ENCODE assay signal across 18 cellular contexts in genomic region chr2:56580242-56580641, GRCh38.
DNase-seq lines count a peak whose midpoint lies in the region; ATAC-seq, FAIRE-seq and TF ChIP-seq lines count a peak whose summit lies in the region.
"Had no signal": no experiment of that assay in that cellular context is flagged by ENCODE, and none has a peak within 500 bp of the region (broad histone marks: within the 10 kb centered on the region; RNA-seq: fewer than 3 reads in every experiment).

No MANE protein-coding gene starts in this region.

- no peak overlapping the region for H3K4me3 ChIP-seq in SJSA1
- H3K4me3 ChIP-seq in fibroblast of the aortic adventitia (ENCODE audit: low read depth, low read length): no peak overlapping the region
- H3K4me3 ChIP-seq in skeletal muscle satellite cell (ENCODE audit: low read length): no peak overlapping the region
- H3K4me3 ChIP-seq in gastrocnemius medialis: no peak overlapping the region
- H3K4me3 ChIP-seq: ascending aorta, right atrium auricular region had no signal

- TF ChIP-seq POLR2A in H54 (IDR thresholded peaks at IDR 0.05; ENCODE audit: low read depth, low read length) (no peak), gastrocnemius medialis (IDR thresholded peaks at IDR 0.05) (no peak), GM12891 (IDR thresholded peaks at IDR 0.05; ENCODE audit: low read depth, low read length) (no peak)

- H3K36me3 ChIP-seq in SJSA1 (no peaks in the 10 kb centered on the region), skeletal muscle satellite cell (ENCODE audit: insufficient read depth, low read length) (no peaks in the 10 kb centered on the region), gastrocnemius medialis (no peaks in the 10 kb centered on the region)
- H3K36me3 ChIP-seq: ascending aorta, right atrium auricular region had no signal

- TF ChIP-seq CTCF in fibroblast of the aortic adventitia (IDR thresholded peaks at IDR 0.05; ENCODE audit: insufficient read depth, low read length) (no peak), gastrocnemius medialis (IDR thresholded peaks at IDR 0.05 in 4 of 5, conservative IDR thresholded peaks at IDR 0.05 in 1 of 5) (no peak)

- peak; percentile 71 for FAIRE-seq in H54 (lab: Jason Lieb, UNC)
- FAIRE-seq in GM12891 (lab: Jason Lieb, UNC): no peak

- H3K27ac ChIP-seq in SJSA1 (peak overlapping the region; percentile 62), gastrocnemius medialis (no peak overlapping the region)
- H3K27ac ChIP-seq: ascending aorta, right atrium auricular region had no signal

- in situ Hi-C loops in gastrocnemius medialis (cut with MboI; ENCODE audit: low sequenced_read_pairs in 4 of 4): no loop called here

- peak overlapping the region; percentile 12 for H3K9ac ChIP-seq in skeletal muscle satellite cell (ENCODE audit: low read depth, low read length)

- intact Hi-C loops in gastrocnemius medialis (cut with DNase I; ENCODE audit: low total_unique reads): no loop called here

- no peak for ATAC-seq in gastrocnemius medialis

- DNase-seq in H54 (ENCODE audit: insufficient read length, low spot score): no peak
- DNase-seq in SJSA1 (ENCODE audit: low read depth in 1 of 2, low spot score in 2 of 2): peak in 1 of 2 experiments; percentile 65
- peak; percentile 47 for DNase-seq in fibroblast of the aortic adventitia (ENCODE audit: low read depth)
- DNase-seq in gastrocnemius medialis: no peak
- DNase-seq in NCI-H1105 treated with DMSO at 0.1 percent for 48 hours (lab: John Stamatoyannopoulos, UW): no peak
- DNase-seq in GM12891 (ENCODE audit: insufficient read length, low spot score): no peak
- DNase-seq: activated B cell treated with CpG ODN at 0.5 μM for 24 hours; activated gamma-delta T cell treated with Interleukin-2 at 50 U/mL for 16 hours; CD4-positive, CD25-positive, alpha-beta regulatory T cell; foreskin melanocyte; NCI-H2107; nephron progenitor cell; stimulated activated CD4-positive, alpha-beta T cell treated with anti-CD3 and anti-CD28 coated beads, Interleukin-2, amount 100 ng/mL, for 48 hours; stimulated activated CD8-positive, alpha-beta memory T cell treated with anti-CD3 and anti-CD28 coated beads, Interleukin-4, amount 100 ng/mL, for 48 hours; T-helper 1 cell had no signal

- H3K4me1 ChIP-seq in SJSA1 (replicated peaks) (peaks cover 18% of the 10 kb centered on the region), skeletal muscle satellite cell (ENCODE audit: control insufficient read depth, insufficient read depth, low read length) (peaks cover 45% of the 10 kb centered on the region), gastrocnemius medialis (no peaks in the 10 kb centered on the region)
- H3K4me1 ChIP-seq: ascending aorta, right atrium auricular region had no signal

- H3K9me3 ChIP-seq in SJSA1 (replicated peaks) (no peaks in the 10 kb centered on the region), skeletal muscle satellite cell (replicated peaks; ENCODE audit: low read length) (no peaks in the 10 kb centered on the region), gastrocnemius medialis (no peaks in the 10 kb centered on the region)

- no peaks in the 10 kb centered on the region for H3K27me3 ChIP-seq in SJSA1 (replicated peaks)
- H3K27me3 ChIP-seq in skeletal muscle satellite cell (ENCODE audit: control insufficient read depth, insufficient read depth, low read length): no peaks in the 10 kb centered on the region
- H3K27me3 ChIP-seq in gastrocnemius medialis: no peaks in the 10 kb centered on the region
- H3K27me3 ChIP-seq: ascending aorta, right atrium auricular region had no signal

- peak overlapping the region; percentile 16 for H3K4me2 ChIP-seq in skeletal muscle satellite cell (ENCODE audit: low read length)

TF ChIP-seq in GM12891, 5 proteins besides CTCF, POLR2A, EP300 and RAD21:
- TF ChIP-seq PAX5 (IDR thresholded peaks at IDR 0.05; ENCODE audit: insufficient read depth, low read length, severe bottlenecking) (no peak), POLR2AphosphoS5 (IDR thresholded peaks at IDR 0.05; ENCODE audit: low read depth, low read length) (no peak), POU2F2 (IDR thresholded peaks at IDR 0.05; ENCODE audit: low read depth, low read length) (no peak), SPI1 (IDR thresholded peaks at IDR 0.05; ENCODE audit: low read depth, low read length) (no peak), TAF1 (IDR thresholded peaks at IDR 0.05; ENCODE audit: low read depth, low read length) (no peak)
TF ChIP-seq in GM12891: peak in this region for 0.
